ENCODE assay signal across 17 cellular contexts in genomic region chr3:69364354-69364753, GRCh38. TPM values are rescaled to one million over a fixed set of nuclear protein-coding genes. Genes with fewer than 3 reads are reported as not detected.
DNase-seq lines count a peak whose midpoint lies in the region; ATAC-seq, FAIRE-seq and TF ChIP-seq lines count a peak whose summit lies in the region.
"Had no signal": no experiment of that assay in that cellular context is flagged by ENCODE, and none has a peak within 500 bp of the region (broad histone marks: within the 10 kb centered on the region; RNA-seq: fewer than 3 reads in every experiment).

No MANE protein-coding gene starts in this region.

- peaks cover 4% of the 10 kb centered on the region for H3K4me1 ChIP-seq in right cardiac atrium (ENCODE audit: control insufficient read depth, insufficient read depth, low read length)
- H3K4me1 ChIP-seq in left ventricle myocardium inferior, result peaks cover 20% of the 10 kb centered on the region
- H3K4me1 ChIP-seq in ascending aorta, result peaks cover 8 to 21% of the 10 kb centered on the region in 2 donors
- H3K4me1 ChIP-seq in thoracic aorta (ENCODE audit: control insufficient read depth in 1 of 2, low read depth in 2 of 2), result peaks cover 34 to 40% of the 10 kb centered on the region in 2 donors

- no peak for TF ChIP-seq POLR2A in GM12892 (IDR thresholded peaks at IDR 0.05; ENCODE audit: low read depth, low read length)

- DNase-seq in right cardiac atrium, result no peak
- DNase-seq in left ventricle myocardium inferior, result no peak
- no peak for DNase-seq in ascending aorta (ENCODE audit: low spot score in 2 of 2)
- DNase-seq in iris pigment epithelial cell (ENCODE audit: low read depth), result peak; percentile 38
- no peak for DNase-seq in thoracic aorta (ENCODE audit: low spot score)
- no peak for DNase-seq in activated T-cell treated with anti-CD3 and anti-CD28 coated beads, Interleukin-2, amount 50 U/mL, for 72 hours
- DNase-seq in GM12892 (ENCODE audit: insufficient read length), result no peak
- DNase-seq in HUDEP-2 (lab: John Stamatoyannopoulos, UW; ENCODE audit: unreplicated experiment in 76 of 76), result no peak
- DNase-seq: left colon; NCI-H2171; stimulated activated CD8-positive, alpha-beta memory T cell treated with anti-CD3 and anti-CD28 coated beads, Interleukin-4, amount 100 ng/mL, for 48 hours; SW 1271; upper lobe of right lung had no signal

- H3K9me3 ChIP-seq in right cardiac atrium (ENCODE audit: control insufficient read depth, low read length) (no peaks in the 10 kb centered on the region), left ventricle myocardium inferior (replicated peaks) (no peaks in the 10 kb centered on the region), ascending aorta (no peaks in the 10 kb centered on the region), thoracic aorta (no peaks in the 10 kb centered on the region)
- H3K9me3 ChIP-seq: upper lobe of right lung had no signal

- H3K27me3 Mint-ChIP-seq in activated T-cell treated with anti-CD3 and anti-CD28 coated beads, Interleukin-2, amount 50 U/mL, for 72 hours (ENCODE audit: low read depth), result peaks cover 9% of the 10 kb centered on the region
- H3K27me3 Mint-ChIP-seq: dendritic cell treated with granulocyte-macrophage colony-stimulating factor and Interleukin-4, amounts not matched to agents 40 ng/mL and 50 ng/mL, for 4 days had no signal

- H3K4me1 Mint-ChIP-seq in activated T-cell treated with anti-CD3 and anti-CD28 coated beads, Interleukin-2, amount 50 U/mL, for 72 hours (ENCODE audit: low read depth), result peaks cover 10% of the 10 kb centered on the region

- H3K27me3 ChIP-seq in right cardiac atrium (ENCODE audit: control insufficient read depth, insufficient read depth), result no peaks in the 10 kb centered on the region
- H3K27me3 ChIP-seq in left ventricle myocardium inferior (ENCODE audit: low read depth), result no peaks in the 10 kb centered on the region
- no peaks in the 10 kb centered on the region for H3K27me3 ChIP-seq in ascending aorta
- no peaks in the 10 kb centered on the region for H3K27me3 ChIP-seq in thoracic aorta (replicated peaks; ENCODE audit: insufficient read depth)
- H3K27me3 ChIP-seq: upper lobe of right lung had no signal

- H3K27ac ChIP-seq in right cardiac atrium (ENCODE audit: low read length) (no peak overlapping the region), left ventricle myocardium inferior (replicated peaks) (no peak overlapping the region), ascending aorta (peak overlapping the region; percentile 50 to 57), thoracic aorta (peak overlapping the region; percentile 28 to 43)
- H3K27ac ChIP-seq: upper lobe of right lung had no signal

- H3K36me3 ChIP-seq in left ventricle myocardium inferior, result no peaks in the 10 kb centered on the region
- no peaks in the 10 kb centered on the region for H3K36me3 ChIP-seq in ascending aorta
- no peaks in the 10 kb centered on the region for H3K36me3 ChIP-seq in thoracic aorta
- H3K36me3 ChIP-seq: upper lobe of right lung had no signal

- intact Hi-C loops in right cardiac atrium (cut with DNase I) (no loop called here), left ventricle myocardium inferior (cut with micrococcal nuclease) (no loop called here), ascending aorta (cut with DNase I) (no loop called here)

- ATAC-seq in right cardiac atrium, result peak; percentile 37 to 42
- ATAC-seq in thoracic aorta (ENCODE audit: insufficient number of reproducible peaks, low FRiP score, low read depth), result no peak
- no peak for ATAC-seq in activated T-cell treated with anti-CD3 and anti-CD28 coated beads, Interleukin-2, amount 50 U/mL, for 72 hours (replicated peaks in 1 of 2)
- ATAC-seq: GM12878, upper lobe of right lung had no signal

- H3K9me3 Mint-ChIP-seq in activated T-cell treated with anti-CD3 and anti-CD28 coated beads, Interleukin-2, amount 50 U/mL, for 72 hours, result no peaks in the 10 kb centered on the region

- no peak overlapping the region for H3K4me3 ChIP-seq in right cardiac atrium (ENCODE audit: low read length)
- H3K4me3 ChIP-seq in left ventricle myocardium inferior, result no peak overlapping the region
- H3K4me3 ChIP-seq in ascending aorta, result no peak overlapping the region
- H3K4me3 ChIP-seq in thoracic aorta, result no peak overlapping the region
- H3K4me3 ChIP-seq: GM12878, upper lobe of right lung had no signal

- H3K36me3 Mint-ChIP-seq in activated T-cell treated with anti-CD3 and anti-CD28 coated beads, Interleukin-2, amount 50 U/mL, for 72 hours (ENCODE audit: insufficient read depth in 2 of 2), result no peaks in the 10 kb centered on the region

- TF ChIP-seq CTCF in left ventricle myocardium inferior (IDR thresholded peaks at IDR 0.05; ENCODE audit: borderline replicate concordance) (no peak), ascending aorta (IDR thresholded peaks at IDR 0.05) (no peak), thoracic aorta (IDR thresholded peaks at IDR 0.05) (no peak)

- no peak overlapping the region for H3K27ac Mint-ChIP-seq in activated T-cell treated with anti-CD3 and anti-CD28 coated beads, Interleukin-2, amount 50 U/mL, for 72 hours
- H3K27ac Mint-ChIP-seq: dendritic cell treated with granulocyte-macrophage colony-stimulating factor and Interleukin-4, amounts not matched to agents 40 ng/mL and 50 ng/mL, for 4 days had no signal

- no peak for FAIRE-seq in GM12892 (lab: Jason Lieb, UNC)
- FAIRE-seq: A204.1, GM12878, GM19239 had no signal

- WGBS in right cardiac atrium, result 89% methylated on average over 5 of the region's 5 CpGs

- no peak overlapping the region for H3K4me3 Mint-ChIP-seq in activated T-cell treated with anti-CD3 and anti-CD28 coated beads, Interleukin-2, amount 50 U/mL, for 72 hours
- H3K4me3 Mint-ChIP-seq: dendritic cell treated with granulocyte-macrophage colony-stimulating factor and Interleukin-4, amounts not matched to agents 40 ng/mL and 50 ng/mL, for 4 days had no signal

RNA-seq across cellular contexts. Expression of gene FRMD4B, which starts 21.5 kb away (rescaled TPM):
- total RNA-seq in right cardiac atrium (10 to 100 TPM; 28.5 to 42.1 (median 31.2) TPM), left ventricle myocardium inferior (16.1 TPM), ascending aorta (13.5 TPM), thoracic aorta (10 to 100 TPM; 57.5 to 86.1 TPM)
- 8.8 TPM for polyA plus RNA-seq in right cardiac atrium
- total RNA-seq in activated T-cell treated with anti-CD3 and anti-CD28 coated beads, Interleukin-2, amount 50 U/mL, for 72 hours, result 10 to 100 TPM; 40.4 to 77.7 TPM
- 0.47 TPM for polyA plus RNA-seq in GM12892 (2012; ENCODE audit: missing spikeins)

Comparison
In these comparisons a context has a peak if more than half of its experiments do, and no peak if none do; other contexts are left out.
1. ATAC-seq: peak in right cardiac atrium (2 of 2); none in thoracic aorta (single experiment) and activated T-cell treated with anti-CD3 and anti-CD28 coated beads, Interleukin-2, amount 50 U/mL, for 72 hours (0 of 2).
2. H3K27ac ChIP-seq: peak in ascending aorta (2 of 2) and thoracic aorta (2 of 2); none in right cardiac atrium (single experiment) and left ventricle myocardium inferior (single experiment).